ENCODE assay signal across 16 cellular contexts in the genomic region with DNA sequence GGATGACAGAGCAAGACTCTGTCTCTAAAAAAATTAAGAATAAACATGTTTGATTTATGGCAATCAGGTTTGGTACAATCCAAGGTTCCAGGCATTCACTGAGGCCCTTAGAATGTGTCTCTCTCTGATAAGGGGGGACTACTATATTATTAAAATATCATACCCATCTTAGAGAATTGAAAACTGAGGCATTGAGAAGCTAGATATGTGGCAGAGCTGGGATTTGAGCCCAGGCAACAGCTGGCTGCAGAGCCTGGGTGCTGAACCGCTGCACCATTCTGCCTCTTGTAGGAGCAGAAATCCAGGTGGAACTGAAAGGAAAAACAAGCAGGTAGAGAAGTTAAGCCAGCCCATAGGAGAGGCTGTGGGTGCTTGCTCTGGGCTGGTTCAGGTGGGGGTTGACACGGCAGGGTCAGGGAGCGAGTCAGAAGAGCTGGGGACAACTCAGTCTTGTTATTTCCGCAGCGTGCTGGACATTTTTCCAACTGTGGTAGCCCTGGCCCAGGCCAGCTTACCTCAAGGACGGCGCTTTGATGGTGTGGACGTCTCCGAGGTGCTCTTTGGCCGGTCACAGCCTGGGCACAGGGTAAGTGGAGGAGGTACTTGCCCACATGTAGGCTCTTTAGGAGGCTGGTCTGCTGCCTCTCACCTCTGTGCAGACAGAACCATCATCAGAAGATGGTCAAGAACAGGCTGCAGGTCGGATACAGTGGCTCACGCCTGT.
DNase-seq lines count a peak whose midpoint lies in the region; ATAC-seq, FAIRE-seq and TF ChIP-seq lines count a peak whose summit lies in the region.
"Had no signal": no experiment of that assay in that cellular context is flagged by ENCODE, and none has a peak within 500 bp of the region (broad histone marks: within the 10 kb centered on the region; RNA-seq: fewer than 3 reads in every experiment).

No MANE protein-coding gene starts in this region.

- DNase-seq in HepG2 (ENCODE audit: low spot score): no peak
- DNase-seq in right lobe of liver: no peak
- peak; percentile 29 for DNase-seq in coronary artery (ENCODE audit: low spot score)
- DNase-seq in trophoblast cell: no peak
- DNase-seq in T-helper 1 cell: no peak
- DNase-seq in HPDE6-E6E7 (ENCODE audit: extremely low spot score): no peak
- DNase-seq in posterior vena cava (ENCODE audit: low spot score): no peak
- DNase-seq: 8988T; AML-193; Caco-2; CD8-positive, alpha-beta memory T cell; GF-D8; GM23248; KG1 had no signal

- WGBS in HepG2 (ENCODE audit: low lambda C conversion rate): 98% methylated on average over 10 of the region's 12 CpGs
- 50% methylated on average over 2 of the region's 12 CpGs for WGBS in right lobe of liver (ENCODE audit: insufficient coverage, low coverage, low lambda C conversion rate, missing lambda C conversion rate)
- no CpG with 5 or more reads among the region's 12 CpGs for WGBS in trophoblast cell (ENCODE audit: extremely low coverage, insufficient coverage, insufficient read length)

- H2BK12ac ChIP-seq in trophoblast cell (ENCODE audit: low read length): no peak overlapping the region

- no peaks in the 10 kb centered on the region for H3K27me3 ChIP-seq in HepG2 (ENCODE audit: control insufficient read depth in 1 of 2, insufficient read depth in 2 of 2, low read length in 2 of 2)
- H3K27me3 ChIP-seq in right lobe of liver: no peaks in the 10 kb centered on the region
- H3K27me3 ChIP-seq in trophoblast cell (ENCODE audit: insufficient read depth, low read length): no peaks in the 10 kb centered on the region
- H3K27me3 ChIP-seq: BLaER1 had no signal

- H3K4me2 ChIP-seq in HepG2 (ENCODE audit: low read depth, low read length): no peak overlapping the region
- no peak overlapping the region for H3K4me2 ChIP-seq in trophoblast cell (ENCODE audit: low read length)
- H3K4me2 ChIP-seq: BLaER1 had no signal

- H4K20me1 ChIP-seq in HepG2 (ENCODE audit: insufficient read depth, low read length): no peaks in the 10 kb centered on the region
- H4K20me1 ChIP-seq: BLaER1 had no signal

- ATAC-seq in HepG2 (no peak), right lobe of liver (no peak)

- BruUV-seq in HepG2 (replicated peaks; lab: Mats Ljungman, UMichigan): no TSS peak

- H3K9me3 ChIP-seq in HepG2 (ENCODE audit: low read length) (peaks cover 5% of the 10 kb centered on the region; the same call in 1 of the 2 replicates), right lobe of liver (no peaks in the 10 kb centered on the region), trophoblast cell (ENCODE audit: insufficient read depth, low read depth, low read length) (peaks cover 2% of the 10 kb centered on the region)
- H3K9me3 ChIP-seq: Caco-2 had no signal

- no peak overlapping the region for H2AK5ac ChIP-seq in trophoblast cell (ENCODE audit: low read length)

- no peaks in the 10 kb centered on the region for H3K36me3 ChIP-seq in HepG2 (replicated peaks in 1 of 2; ENCODE audit: control insufficient read depth in 1 of 2, insufficient read depth in 2 of 2, low read length in 2 of 2)
- H3K36me3 ChIP-seq in right lobe of liver: no peaks in the 10 kb centered on the region
- H3K36me3 ChIP-seq in trophoblast cell (ENCODE audit: control insufficient read depth in 1 of 2, insufficient read depth in 2 of 2, low read length in 2 of 2): peaks cover 0 to 1% of the 10 kb centered on the region in 2 experiments

- no peak overlapping the region for H3K18ac ChIP-seq in trophoblast cell (ENCODE audit: low read length)

- CTCF ChIA-PET in HepG2 (lab: Yijun Ruan, JAX; ENCODE audit: low intra/inter-chr PET ratio, low total read pairs): no interaction called here

- H3K4me1 ChIP-seq in HepG2 (ENCODE audit: insufficient read depth, low read length): peaks cover 78% of the 10 kb centered on the region
- peaks cover 0 to 32% (median 14%) of the 10 kb centered on the region in 4 donors for H3K4me1 ChIP-seq in right lobe of liver
- H3K4me1 ChIP-seq in trophoblast cell (ENCODE audit: control insufficient read depth in 1 of 2, insufficient read depth in 2 of 2, low read length in 2 of 2): peaks cover 7 to 8% of the 10 kb centered on the region in 2 experiments
- H3K4me1 ChIP-seq: Caco-2 had no signal

- H3K4ac ChIP-seq in trophoblast cell (ENCODE audit: low read depth, low read length): no peak overlapping the region

- peaks cover 3% of the 10 kb centered on the region for H3K79me1 ChIP-seq in trophoblast cell (ENCODE audit: low read length)

- TF ChIP-seq CTCF in HepG2 (CRISPR knock-in tag; IDR thresholded peaks at IDR 0.05): no peak
- TF ChIP-seq CTCF in right lobe of liver (IDR thresholded peaks at IDR 0.05): no peak
- TF ChIP-seq CTCF in coronary artery (IDR thresholded peaks at IDR 0.05): no peak

- H3K79me2 ChIP-seq in HepG2 (ENCODE audit: insufficient read depth, low read length) (no peaks in the 10 kb centered on the region), trophoblast cell (ENCODE audit: control insufficient read depth, insufficient read depth, low read length, poor library complexity) (no peaks in the 10 kb centered on the region)

- H4K8ac ChIP-seq in trophoblast cell (ENCODE audit: low read depth, low read length): no peak overlapping the region

- in situ Hi-C loops in HepG2 (cut with HindIII; ENCODE audit: extremely low pct_ligation_motif_present, low pct_unique_long_range_greater_than_20kb): no loop called here

- H3K4me3 ChIP-seq in HepG2 (replicated peaks in 1 of 3; ENCODE audit: insufficient read depth in 1 of 3, low read depth in 2 of 3, low read length in 3 of 3) (no peak overlapping the region), right lobe of liver (no peak overlapping the region), coronary artery (no peak overlapping the region), trophoblast cell (ENCODE audit: low read depth, low read length) (peak overlapping the region; percentile 39)
- H3K4me3 ChIP-seq: BLaER1, GM23248 had no signal

- intact Hi-C loops in HepG2 (cut with micrococcal nuclease; ENCODE audit: unreplicated experiment): loop anchor here (5.0 kb wide), 1 partner anchor 1097 kb away; no protein-coding TSS in a partner anchor
- intact Hi-C loops in right lobe of liver (cut with DNase I): loop anchor here (5.0 to 10.0 kb wide), 2 partner anchors 130 to 132 kb away; no protein-coding TSS in a partner anchor
- intact Hi-C loops in posterior vena cava (cut with DNase I): no loop called here

- peak overlapping the region; percentile 7 for H3K27ac ChIP-seq in HepG2 (ENCODE audit: extremely low read length, insufficient read depth, low read length)
- H3K27ac ChIP-seq in right lobe of liver: no peak overlapping the region
- no peak overlapping the region for H3K27ac ChIP-seq in coronary artery
- H3K27ac ChIP-seq in trophoblast cell (ENCODE audit: low read depth, low read length): no peak overlapping the region
- H3K27ac ChIP-seq: BLaER1, GM23248 had no signal

- TF ChIP-seq RAD21 in HepG2 (CRISPR knock-in tag; IDR thresholded peaks at IDR 0.05): no peak

- H3K14ac ChIP-seq in trophoblast cell (ENCODE audit: low read length): no peak overlapping the region

- TF ChIP-seq EP300 in HepG2 (IDR thresholded peaks at IDR 0.05; ENCODE audit: low read depth in 2 of 2, low read length in 2 of 2) (no peak), HepG2 (CRISPR knock-in tag; IDR thresholded peaks at IDR 0.05; ENCODE audit: borderline replicate concordance) (no peak)

- H2BK5ac ChIP-seq in trophoblast cell (ENCODE audit: low read depth, low read length, poor library complexity): no peak overlapping the region

- TF ChIP-seq POLR2A in HepG2 (IDR thresholded peaks at IDR 0.05; ENCODE audit: insufficient read depth in 1 of 2, low read depth in 2 of 2, low read length in 2 of 2) (no peak), right lobe of liver (IDR thresholded peaks at IDR 0.05) (no peak)

- no peak overlapping the region for H2BK120ac ChIP-seq in trophoblast cell (ENCODE audit: insufficient read depth, low read length, poor library complexity)

- FAIRE-seq in HepG2 (lab: Jason Lieb, UNC): no peak
- FAIRE-seq: H54 had no signal

- no peak overlapping the region for H4K91ac ChIP-seq in trophoblast cell (ENCODE audit: low read depth, low read length)

- no peak overlapping the region for H3K23ac ChIP-seq in trophoblast cell (ENCODE audit: low read length)

- H2AFZ ChIP-seq in HepG2 (ENCODE audit: low read length): no peak overlapping the region
- no peak overlapping the region for H2AFZ ChIP-seq in trophoblast cell (ENCODE audit: insufficient read depth, low read length, poor library complexity)
- H2AFZ ChIP-seq: GM23248 had no signal

- H4K12ac ChIP-seq in trophoblast cell (ENCODE audit: low read depth, low read length): no peak overlapping the region

- POLR2A ChIA-PET in HepG2 (lab: Yijun Ruan, JAX): interaction anchor here (4.0 kb wide), 1 partner anchor 12 kb away, joined by 15 read pairs; no protein-coding TSS in a partner anchor

- no peak overlapping the region for H3K9ac ChIP-seq in HepG2 (ENCODE audit: insufficient read depth, low read depth, low read length)
- no peak overlapping the region for H3K9ac ChIP-seq in trophoblast cell (ENCODE audit: low read length)
- H3K9ac ChIP-seq: BLaER1, GM23248 had no signal

TF ChIP-seq in HepG2, 621 proteins besides CTCF, POLR2A, EP300 and RAD21 (continues in another document):
- TF ChIP-seq PHF8 (CRISPR knock-in tag; IDR thresholded peaks at IDR 0.05): no peak
- TF ChIP-seq, protein P1, sequence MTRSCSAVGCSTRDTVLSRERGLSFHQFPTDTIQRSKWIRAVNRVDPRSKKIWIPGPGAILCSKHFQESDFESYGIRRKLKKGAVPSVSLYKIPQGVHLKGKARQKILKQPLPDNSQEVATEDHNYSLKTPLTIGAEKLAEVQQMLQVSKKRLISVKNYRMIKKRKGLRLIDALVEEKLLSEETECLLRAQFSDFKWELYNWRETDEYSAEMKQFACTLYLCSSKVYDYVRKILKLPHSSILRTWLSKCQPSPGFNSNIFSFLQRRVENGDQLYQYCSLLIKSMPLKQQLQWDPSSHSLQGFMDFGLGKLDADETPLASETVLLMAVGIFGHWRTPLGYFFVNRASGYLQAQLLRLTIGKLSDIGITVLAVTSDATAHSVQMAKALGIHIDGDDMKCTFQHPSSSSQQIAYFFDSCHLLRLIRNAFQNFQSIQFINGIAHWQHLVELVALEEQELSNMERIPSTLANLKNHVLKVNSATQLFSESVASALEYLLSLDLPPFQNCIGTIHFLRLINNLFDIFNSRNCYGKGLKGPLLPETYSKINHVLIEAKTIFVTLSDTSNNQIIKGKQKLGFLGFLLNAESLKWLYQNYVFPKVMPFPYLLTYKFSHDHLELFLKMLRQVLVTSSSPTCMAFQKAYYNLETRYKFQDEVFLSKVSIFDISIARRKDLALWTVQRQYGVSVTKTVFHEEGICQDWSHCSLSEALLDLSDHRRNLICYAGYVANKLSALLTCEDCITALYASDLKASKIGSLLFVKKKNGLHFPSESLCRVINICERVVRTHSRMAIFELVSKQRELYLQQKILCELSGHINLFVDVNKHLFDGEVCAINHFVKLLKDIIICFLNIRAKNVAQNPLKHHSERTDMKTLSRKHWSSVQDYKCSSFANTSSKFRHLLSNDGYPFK (CRISPR knock-in tag; IDR thresholded peaks at IDR 0.05; ENCODE audit: borderline replicate concordance): 0 out of 2 replicates have a peak, but pooled peaks have one; percentile 20
- TF ChIP-seq ZNF598 (CRISPR knock-in tag; IDR thresholded peaks at IDR 0.05; ENCODE audit: borderline replicate concordance): 0 out of 2 replicates have a peak, but pooled peaks have one; percentile 37
- TF ChIP-seq ZMYM3 (CRISPR knock-in tag; IDR thresholded peaks at IDR 0.05): peak; percentile 47; the same call in 1 of the 2 replicates

Comparison
In these comparisons a context has a peak if more than half of its experiments do, and no peak if none do; other contexts are left out.
1. intact Hi-C loops: an anchor here in HepG2 (5.0 kb wide) and right lobe of liver (5.0 to 10.0 kb wide); none called in posterior vena cava.